12 cellular contexts compared by ENCODE assay signal in the genomic region with DNA sequence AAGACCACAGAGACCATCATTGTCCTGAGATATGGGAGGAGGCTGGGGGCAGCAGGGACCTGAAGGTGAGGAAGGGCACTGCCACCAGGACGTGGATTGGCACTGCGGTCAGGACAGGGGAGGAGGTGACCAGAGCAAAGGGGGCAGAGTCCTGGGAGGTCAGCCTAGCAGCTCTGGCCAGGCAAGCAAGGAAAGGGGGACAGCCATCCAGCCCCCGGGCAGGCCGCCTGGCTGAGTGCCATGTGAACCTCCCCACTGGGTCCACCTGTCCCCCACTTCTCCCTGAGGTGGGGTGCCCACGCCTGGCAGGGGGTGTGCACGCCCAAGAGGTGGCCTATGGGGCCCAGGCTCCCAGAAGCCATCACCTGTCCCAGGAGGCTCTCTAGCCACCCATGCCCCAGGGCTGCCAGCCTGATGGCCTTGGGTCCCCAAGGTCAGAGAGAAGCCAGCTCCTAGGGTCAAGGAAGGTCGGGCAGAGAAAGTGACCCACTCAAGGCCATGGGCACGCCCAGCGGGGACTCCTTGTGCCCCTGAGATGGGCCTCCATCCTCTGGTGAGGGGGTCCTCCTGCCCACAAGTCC.
"Had no signal": no experiment of that assay in that cellular context is flagged by ENCODE, and none has a peak within 500 bp of the region (broad histone marks: within the 10 kb centered on the region; RNA-seq: fewer than 3 reads in every experiment).

No MANE protein-coding gene starts in this region.

- H3K4me3 Mint-ChIP-seq: activated T-cell treated with anti-CD3 and anti-CD28 coated beads, Interleukin-2, amount 50 U/mL, for 72 hours had no signal

- ATAC-seq: activated T-cell treated with anti-CD3 and anti-CD28 coated beads, Interleukin-2, amount 50 U/mL, for 72 hours; gastroesophageal sphincter had no signal

- H3K9me3 ChIP-seq: gastroesophageal sphincter, thoracic aorta had no signal

- H3K27ac Mint-ChIP-seq: activated T-cell treated with anti-CD3 and anti-CD28 coated beads, Interleukin-2, amount 50 U/mL, for 72 hours had no signal

- H3K36me3 ChIP-seq: gastroesophageal sphincter, thoracic aorta had no signal

- H3K27ac ChIP-seq: gastroesophageal sphincter, thoracic aorta had no signal

- H3K4me1 ChIP-seq: gastroesophageal sphincter had no signal

- DNase-seq: activated CD4-positive, alpha-beta T cell treated with anti-CD3 and anti-CD28 coated beads, Interleukin-2, amount 50 U/mL, for 4 hours; activated CD4-positive, CD25-positive, alpha-beta regulatory T cell treated with anti-CD3 and anti-CD28 coated beads, Interleukin-2, amount 50 U/mL, for 72 hours; activated gamma-delta T cell; activated T-cell treated with anti-CD3 and anti-CD28 coated beads, Interleukin-2, amount 50 U/mL, for 72 hours; nucleus accumbens; small intestine; stimulated activated CD4-positive, alpha-beta T cell treated with anti-CD3 and anti-CD28 coated beads, Interleukin-4, amount 100 ng/mL, for 4 hours; stimulated activated CD8-positive, alpha-beta memory T cell treated with anti-CD3 and anti-CD28 coated beads, Interleukin-4, amount 100 ng/mL, for 48 hours; SW 1271; T-helper 9 cell had no signal

- H3K9me3 Mint-ChIP-seq: activated T-cell treated with anti-CD3 and anti-CD28 coated beads, Interleukin-2, amount 50 U/mL, for 72 hours had no signal

- H3K4me3 ChIP-seq: gastroesophageal sphincter, thoracic aorta had no signal
